ENCODE assay signal across 16 cellular contexts in genomic region chr11:126432065-126432461, GRCh38.
DNase-seq lines count a peak whose midpoint lies in the region; ATAC-seq and TF ChIP-seq lines count a peak whose summit lies in the region.
"Had no signal": no experiment of that assay in that cellular context is flagged by ENCODE, and none has a peak within 500 bp of the region (broad histone marks: within the 10 kb centered on the region; RNA-seq: fewer than 3 reads in every experiment).

No MANE protein-coding gene starts in this region.

- DNase-seq in RWPE1 (ENCODE audit: low spot score): no peak
- no peak for DNase-seq in sciatic nerve (ENCODE audit: low spot score)
- no peak for DNase-seq in A172 (ENCODE audit: low spot score)
- DNase-seq in activated T-cell treated with anti-CD3 and anti-CD28 coated beads for 4 hours: no peak
- no peak for DNase-seq in kidney glomerular epithelial cell (lab: John Stamatoyannopoulos, UW)
- no peak for DNase-seq in NCI-H1417 treated with DMSO at 0.1 percent for 48 hours (lab: John Stamatoyannopoulos, UW)
- DNase-seq: activated CD4-positive, CD25-positive, alpha-beta regulatory T cell; activated naive CD4-positive, alpha-beta T cell treated with anti-CD3 and anti-CD28 coated beads, Interleukin-2, amount 10 ng/mL, durations not matched to agents 7 days and 5 days; KG1; naive thymus-derived CD4-positive, alpha-beta T cell; NCI-H1092 treated with DMSO at 0.1 percent for 48 hours; NCI-H2171 treated with DMSO at 0.1 percent for 48 hours; NCI-H82; stimulated activated CD4-positive, alpha-beta T cell treated with anti-CD3 and anti-CD28 coated beads, Interleukin-2, amount 100 ng/mL, for 48 hours had no signal

- no peak for TF ChIP-seq POLR2A in gastroesophageal sphincter (IDR thresholded peaks at IDR 0.05)

- H3K4me3 ChIP-seq in ACC112 (ENCODE audit: low read depth, low read length) (no peak overlapping the region), gastroesophageal sphincter (no peak overlapping the region)

- peak overlapping the region; percentile 87 for H2AFZ ChIP-seq in ACC112 (ENCODE audit: low read length, unreplicated experiment)

- H3K36me3 ChIP-seq in ACC112 (ENCODE audit: insufficient read depth, low read length) (no peaks in the 10 kb centered on the region), gastroesophageal sphincter (no peaks in the 10 kb centered on the region)

- TF ChIP-seq CTCF in RWPE1 (conservative IDR thresholded peaks at IDR 0.05; ENCODE audit: low read depth) (no peak), gastroesophageal sphincter (IDR thresholded peaks at IDR 0.05) (no peak)

- CTCF ChIA-PET in RWPE1 (lab: Yijun Ruan, JAX): interaction anchor here (0.6 to 3.4 kb wide), 4 partner anchors 49 to 121 kb away, joined by 3 to 15 read pairs (median 8); no protein-coding TSS in a partner anchor

- intact Hi-C loops in sciatic nerve (cut with DNase I): loop anchor here (5.0 to 10.0 kb wide), 2 partner anchors 115 to 913 kb away; no protein-coding TSS in a partner anchor

- no peaks in the 10 kb centered on the region for H3K79me2 ChIP-seq in ACC112 (ENCODE audit: control insufficient read depth, insufficient read depth, low read length, unreplicated experiment)

- no CpG with 5 or more reads among the region's 3 CpGs for WGBS in gastroesophageal sphincter (ENCODE audit: low coverage in 1 of 2), 2 donors

- H3K4me1 ChIP-seq in ACC112 (ENCODE audit: control insufficient read depth, insufficient read depth, low read length, unreplicated experiment) (peaks cover 23% of the 10 kb centered on the region), gastroesophageal sphincter (peaks cover 0 to 42% (median 16%) of the 10 kb centered on the region in 3 donors)

- TF ChIP-seq EP300 in gastroesophageal sphincter (IDR thresholded peaks at IDR 0.05): no peak

- H3K9me3 ChIP-seq in gastroesophageal sphincter: no peaks in the 10 kb centered on the region

- no peaks in the 10 kb centered on the region for H3K27me3 ChIP-seq in ACC112 (ENCODE audit: insufficient read depth, low read length)
- H3K27me3 ChIP-seq in gastroesophageal sphincter: no peaks in the 10 kb centered on the region

- POLR2A ChIA-PET in RWPE1 (lab: Yijun Ruan, JAX; ENCODE audit: low non-redundant PET): interaction anchor here (0.6 kb wide), 1 partner anchor 29 kb away, joined by 3 read pairs; no protein-coding TSS in a partner anchor

- ATAC-seq in gastroesophageal sphincter: peak; percentile 10
- ATAC-seq in sciatic nerve: peak; percentile 1
- ATAC-seq: naive thymus-derived CD4-positive, alpha-beta T cell had no signal

- peak overlapping the region; percentile 65 for H3K27ac ChIP-seq in ACC112 (ENCODE audit: low read depth, low read length)
- H3K27ac ChIP-seq in RWPE1: peak overlapping the region; percentile 87
- peak overlapping the region in 3 of 4 donors; percentile 74 to 79 (median 78) for H3K27ac ChIP-seq in gastroesophageal sphincter
